Comparison of ENCODE assay signal across 10 cellular contexts in genomic region chr3:49534581-49535495, GRCh38. TPM values are rescaled to one million over a fixed set of nuclear protein-coding genes. Genes with fewer than 3 reads are reported as not detected.
DNase-seq lines count a peak whose midpoint lies in the region; ATAC-seq and FAIRE-seq lines count a peak whose summit lies in the region.
"Had no signal": no experiment of that assay in that cellular context is flagged by ENCODE, and none has a peak within 500 bp of the region (broad histone marks: within the 10 kb centered on the region; RNA-seq: fewer than 3 reads in every experiment).

No MANE protein-coding gene starts in this region.

- H3K9ac ChIP-seq in iPS-18a (ENCODE audit: low read length): peak overlapping the region; percentile 62

- 82% methylated on average over 16 of the region's 16 CpGs for WGBS in right cardiac atrium

- H3K36me3 ChIP-seq in iPS-18a (ENCODE audit: control insufficient read depth, low read depth, low read length): peaks cover 34% of the 10 kb centered on the region

- H3K4me3 ChIP-seq in iPS-18a (ENCODE audit: low read length): no peak overlapping the region
- no peak overlapping the region for H3K4me3 ChIP-seq in right cardiac atrium (ENCODE audit: low read length)

- peak; percentile 8 for DNase-seq in HT-29 (ENCODE audit: low spot score)
- peak; percentile 10 for DNase-seq in RCC 7860 (ENCODE audit: low spot score)
- peak; percentile 83 for DNase-seq in retina
- DNase-seq in HK-2 (ENCODE audit: unreplicated experiment): no peak
- DNase-seq in activated CD4-positive, CD25-positive, alpha-beta regulatory T cell treated with anti-CD3 and anti-CD28 coated beads, Interleukin-2, amount 50 U/mL, for 72 hours: no peak
- no peak for DNase-seq in SW 1271 (lab: John Stamatoyannopoulos, UW)
- DNase-seq in right cardiac atrium: no peak
- DNase-seq: EL, NCI-H446 had no signal

- H3K9me3 ChIP-seq in iPS-18a (ENCODE audit: control insufficient read depth, low read depth, low read length): no peaks in the 10 kb centered on the region
- no peaks in the 10 kb centered on the region for H3K9me3 ChIP-seq in right cardiac atrium (ENCODE audit: control insufficient read depth, low read length)

- H3K27ac ChIP-seq in iPS-18a (ENCODE audit: low read length) (peak overlapping the region; percentile 83), right cardiac atrium (ENCODE audit: low read length) (no peak overlapping the region)

- H3K27me3 ChIP-seq in iPS-18a (ENCODE audit: control insufficient read depth, insufficient read depth, low read length): no peaks in the 10 kb centered on the region
- no peaks in the 10 kb centered on the region for H3K27me3 ChIP-seq in right cardiac atrium (ENCODE audit: control insufficient read depth, insufficient read depth)

- peaks cover 12% of the 10 kb centered on the region for H3K4me1 ChIP-seq in iPS-18a (ENCODE audit: control insufficient read depth, low read depth, low read length)
- H3K4me1 ChIP-seq in right cardiac atrium (ENCODE audit: control insufficient read depth, insufficient read depth, low read length): peaks cover 8% of the 10 kb centered on the region

- ATAC-seq in right cardiac atrium: no peak

- FAIRE-seq in RCC 7860 (lab: Jason Lieb, UNC): no peak

- intact Hi-C loops in right cardiac atrium (cut with DNase I): loop anchor here in 2 of 4 donors (5.0 kb wide), 1 partner anchor 137 kb away; the partner anchor contains the start of gene APEH (in 2 of the 2)

RNA-seq across cellular contexts. Expression of gene BSN, which starts 19.4 kb away (rescaled TPM):
- not detected in 2 replicates for total RNA-seq in HT-29 (2014; rRNA removed; shearing (Covaris generic))
- 1 to 10 TPM in 1 of 4 donors, under 1 TPM in 3; 0.25 to 1.4 (median 0.39) TPM for total RNA-seq in right cardiac atrium
- polyA plus RNA-seq in right cardiac atrium: 0.38 TPM

Comparison
In these comparisons a context has a peak if more than half of its experiments do, and no peak if none do; other contexts are left out.
1. DNase-seq: peak in HT-29 (single experiment), RCC 7860 (single experiment) and retina (single experiment); none in HK-2 (single experiment), activated CD4-positive, CD25-positive, alpha-beta regulatory T cell treated with anti-CD3 and anti-CD28 coated beads, Interleukin-2, amount 50 U/mL, for 72 hours (single experiment), SW 1271 (0 of 2) and right cardiac atrium (0 of 3).